In the genomic region with DNA sequence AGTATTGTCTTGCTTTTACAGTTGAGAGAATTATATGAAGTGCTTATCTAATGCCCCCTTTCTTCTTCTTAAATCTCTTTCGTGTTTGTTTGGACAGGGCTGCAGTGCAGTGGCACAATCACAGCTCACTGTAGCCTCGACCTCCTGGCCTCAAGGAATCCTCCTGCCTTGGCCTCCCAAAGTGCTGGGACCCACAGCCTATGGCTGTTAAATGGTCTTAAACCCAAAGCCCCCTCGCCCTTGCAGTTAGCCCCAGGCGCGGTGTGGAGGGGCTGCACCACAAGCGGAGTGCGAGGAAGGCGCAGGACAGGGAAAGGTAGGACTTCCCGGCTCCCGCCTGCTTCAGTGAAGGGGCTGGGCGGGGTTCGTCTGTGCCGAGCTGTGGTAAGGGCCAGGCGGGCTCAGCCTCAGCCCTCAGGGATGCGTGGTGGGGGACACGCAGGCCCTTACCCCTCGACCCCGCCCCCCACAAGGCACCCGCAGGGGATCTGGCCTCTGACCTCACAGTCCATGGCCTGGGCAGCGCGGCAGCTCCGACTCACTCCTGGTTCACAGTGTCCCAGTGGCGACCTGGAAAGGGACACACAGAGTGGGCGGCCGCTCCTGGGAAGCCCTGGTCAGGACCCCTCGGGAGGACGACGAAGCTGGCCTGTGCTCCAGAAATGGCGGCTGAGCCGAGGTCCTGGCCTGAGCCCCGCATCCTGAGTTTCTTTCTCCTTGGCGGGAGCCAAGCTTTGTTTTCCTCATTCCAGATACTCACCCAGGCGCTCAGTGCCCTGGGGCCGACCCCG, we compare ENCODE assay signal across 21 cellular contexts. TPM values are rescaled to one million over a fixed set of nuclear protein-coding genes. Genes with fewer than 3 reads are reported as not detected.
A peak's percentile ranks its signal among the peaks of the same experiment; 100 is the strongest.
DNase-seq lines count a peak whose midpoint lies in the region; ATAC-seq and TF ChIP-seq lines count a peak whose summit lies in the region.
"Had no signal": no experiment of that assay in that cellular context is flagged by ENCODE, and none has a peak within 500 bp of the region (broad histone marks: within the 10 kb centered on the region; RNA-seq: fewer than 3 reads in every experiment).

No MANE protein-coding gene starts in this region.

- H3K27me3 ChIP-seq in neutrophil: no peaks in the 10 kb centered on the region
- no peaks in the 10 kb centered on the region for H3K27me3 ChIP-seq in upper lobe of right lung
- H3K27me3 ChIP-seq: MG63, SJSA1 had no signal

- no peaks in the 10 kb centered on the region for H3K9me3 ChIP-seq in T-helper 17 cell (ENCODE audit: control insufficient read depth, low read length, poor library complexity, severe bottlenecking)
- H3K9me3 ChIP-seq in neutrophil: no peaks in the 10 kb centered on the region
- no peaks in the 10 kb centered on the region for H3K9me3 ChIP-seq in upper lobe of right lung
- H3K9me3 ChIP-seq: Caco-2, MG63, SJSA1 had no signal

- H3K9me3 Mint-ChIP-seq in activated CD4-positive, alpha-beta T cell treated with anti-CD3 and anti-CD28 coated beads for 36 hours (ENCODE audit: low read depth): no peaks in the 10 kb centered on the region
- H3K9me3 Mint-ChIP-seq: CD4-positive, alpha-beta T cell; GM23338 had no signal

- POLR2A ChIA-PET in activated CD4-positive, alpha-beta T cell treated with anti-CD3 and anti-CD28 coated beads for 36 hours (lab: Charles Lee): no interaction called here

- H3K4me3 ChIP-seq in neutrophil (ENCODE audit: low read depth in 1 of 2, low read length in 1 of 2) (no peak overlapping the region), upper lobe of right lung (no peak overlapping the region)
- H3K4me3 ChIP-seq: GM23338, K562, MG63, SJSA1 had no signal

- H3K27ac ChIP-seq in neutrophil: peak overlapping the region; percentile 31
- H3K27ac ChIP-seq in upper lobe of right lung: no peak overlapping the region
- H3K27ac ChIP-seq: SJSA1 had no signal

- H3K36me3 ChIP-seq in neutrophil (peaks cover 67% of the 10 kb centered on the region), upper lobe of right lung (no peaks in the 10 kb centered on the region)
- H3K36me3 ChIP-seq: MG63, SJSA1 had no signal

- ATAC-seq in T-helper 17 cell (no peak), esophagus mucosa (peak; percentile 15), upper lobe of right lung (peak; percentile 14), HG03439 (IDR thresholded peaks at IDR 0.05; ENCODE audit: unreplicated experiment) (no peak)
- no peak for ATAC-seq in activated CD4-positive, alpha-beta T cell treated with anti-CD3 and anti-CD28 coated beads for 36 hours
- ATAC-seq: HCT116, K562 had no signal

- H3K27me3 Mint-ChIP-seq in T-helper 17 cell: no peaks in the 10 kb centered on the region
- no peaks in the 10 kb centered on the region for H3K27me3 Mint-ChIP-seq in activated CD4-positive, alpha-beta T cell treated with anti-CD3 and anti-CD28 coated beads for 36 hours
- H3K27me3 Mint-ChIP-seq: CD4-positive, alpha-beta T cell had no signal

- no peaks in the 10 kb centered on the region for H3K36me3 Mint-ChIP-seq in T-helper 17 cell (ENCODE audit: low read depth)
- no peaks in the 10 kb centered on the region for H3K36me3 Mint-ChIP-seq in activated CD4-positive, alpha-beta T cell treated with anti-CD3 and anti-CD28 coated beads for 36 hours (ENCODE audit: low read depth)

- H3K27ac Mint-ChIP-seq in T-helper 17 cell: peak overlapping the region; percentile 59
- H3K27ac Mint-ChIP-seq in activated CD4-positive, alpha-beta T cell treated with anti-CD3 and anti-CD28 coated beads for 36 hours: no peak overlapping the region
- H3K27ac Mint-ChIP-seq: CD4-positive, alpha-beta T cell; GM23338 had no signal

- peaks cover 5% of the 10 kb centered on the region for H3K4me1 Mint-ChIP-seq in T-helper 17 cell
- H3K4me1 Mint-ChIP-seq in activated CD4-positive, alpha-beta T cell treated with anti-CD3 and anti-CD28 coated beads for 36 hours: no peaks in the 10 kb centered on the region

- H3K4me3 Mint-ChIP-seq in T-helper 17 cell: no peak overlapping the region
- H3K4me3 Mint-ChIP-seq in activated CD4-positive, alpha-beta T cell treated with anti-CD3 and anti-CD28 coated beads for 36 hours: no peak overlapping the region
- H3K4me3 Mint-ChIP-seq: CD4-positive, alpha-beta T cell; GM23338 had no signal

- TF ChIP-seq CTCF in neutrophil (IDR thresholded peaks at IDR 0.05) (no peak), upper lobe of right lung (IDR thresholded peaks at IDR 0.05) (no peak)

- CTCF ChIA-PET in activated CD4-positive, alpha-beta T cell treated with anti-CD3 and anti-CD28 coated beads for 36 hours (lab: Charles Lee): no interaction called here

- H3K4me1 ChIP-seq in neutrophil (ENCODE audit: control insufficient read depth in 1 of 2, insufficient read depth in 1 of 2, low read depth in 1 of 2, low read length in 1 of 2) (peaks cover 0 to 3% of the 10 kb centered on the region in 2 experiments), upper lobe of right lung (no peaks in the 10 kb centered on the region)
- H3K4me1 ChIP-seq: Caco-2 had no signal

- DNase-seq in T-helper 17 cell (no peak), upper lobe of right lung (peak; percentile 51), NCI-H524 (lab: John Stamatoyannopoulos, UW) (no peak)
- DNase-seq in activated CD4-positive, alpha-beta T cell treated with anti-CD3 and anti-CD28 coated beads for 36 hours: no peak
- DNase-seq: Caco-2; CD4-positive, alpha-beta T cell; DND-41; MG63; NCI-H1417; NCI-H1694 treated with DMSO at 0.1 percent for 48 hours; NCI-H2081 treated with DMSO at 0.1 percent for 48 hours; NCI-H2171 treated with DMSO at 0.1 percent for 48 hours; NCI-H526 treated with DMSO at 0.1 percent for 48 hours; OCI-M1 had no signal

- intact Hi-C loops in upper lobe of right lung (cut with DNase I): no loop called here
- intact Hi-C loops in activated CD4-positive, alpha-beta T cell treated with anti-CD3 and anti-CD28 coated beads for 36 hours (cut with DNase I, micrococcal nuclease): loop anchor here in 1 of 2 experiments (10.0 kb wide), 1 partner anchor 145 kb away; no protein-coding TSS in a partner anchor

RNA-seq across cellular contexts. Expression of gene BID, which starts 24.5 kb away (rescaled TPM):
- total RNA-seq in T-helper 17 cell: 10 to 100 TPM; 18.3 to 24.2 TPM
- 12.3 TPM for total RNA-seq in esophagus mucosa
- total RNA-seq in upper lobe of right lung: 22.8 TPM
- 10 to 100 TPM; 16.8 to 27.1 TPM for total RNA-seq in activated CD4-positive, alpha-beta T cell treated with anti-CD3 and anti-CD28 coated beads for 36 hours

Comparison
In these comparisons a context has a peak if more than half of its experiments do, and no peak if none do; other contexts are left out.
1. ATAC-seq: peak in esophagus mucosa (single experiment) and upper lobe of right lung (single experiment); none in T-helper 17 cell (single experiment), activated CD4-positive, alpha-beta T cell treated with anti-CD3 and anti-CD28 coated beads for 36 hours (single experiment) and HG03439 (single experiment).